Comparison of ENCODE assay signal across 7 cellular contexts in the genomic region with DNA sequence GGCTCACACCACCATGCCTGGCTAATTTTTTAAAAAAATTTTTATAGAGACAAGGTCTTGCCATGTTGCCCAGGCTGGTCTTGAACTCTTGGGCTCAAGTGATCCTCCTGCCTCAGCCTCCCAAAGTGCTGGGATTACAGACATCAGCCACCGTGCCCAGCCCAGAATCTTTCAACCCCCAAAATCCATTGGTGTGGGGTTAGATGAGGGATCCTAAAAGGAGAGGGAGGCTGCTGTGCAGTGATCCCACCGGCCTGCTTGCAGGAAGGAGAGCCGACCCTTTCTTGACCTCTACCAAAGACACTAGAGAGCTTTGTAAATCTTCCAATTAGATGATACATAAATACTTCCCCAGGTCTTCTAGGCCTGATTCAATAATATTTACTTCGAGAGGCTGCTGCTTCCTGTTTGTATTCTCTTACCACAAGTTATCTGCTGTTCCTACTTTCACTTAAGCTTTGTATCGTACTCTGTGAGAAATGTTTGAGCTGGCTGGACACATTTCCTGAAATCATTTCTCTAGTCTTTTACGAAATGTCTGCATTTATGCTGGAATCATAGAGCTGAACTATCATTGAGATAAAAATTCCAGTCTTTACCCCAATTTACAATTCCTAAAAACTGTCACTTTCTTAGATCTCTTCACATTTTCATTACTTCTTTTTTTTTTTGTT. TPM values are rescaled to one million over a fixed set of nuclear protein-coding genes. Genes with fewer than 3 reads are reported as not detected.
A peak's percentile ranks its signal among the peaks of the same experiment; 100 is the strongest.
DNase-seq lines count a peak whose midpoint lies in the region; ATAC-seq and TF ChIP-seq lines count a peak whose summit lies in the region.

No MANE protein-coding gene starts in this region.

- H3K27ac ChIP-seq in cardiac muscle cell, result peak overlapping the region; percentile 10

- H3K27me3 Mint-ChIP-seq in T-helper 17 cell, result no peaks in the 10 kb centered on the region
- no peaks in the 10 kb centered on the region for H3K27me3 Mint-ChIP-seq in stimulated activated naive CD8-positive, alpha-beta T cell treated with anti-CD3 and anti-CD28 coated beads, Interleukin-15, Interleukin-2, amounts not matched to agents 100 ng/mL and 50 ng/mL, for 24 hours

- peak overlapping the region; percentile 97 for H3K27ac Mint-ChIP-seq in T-helper 17 cell
- peak overlapping the region; percentile 87 for H3K27ac Mint-ChIP-seq in stimulated activated naive CD8-positive, alpha-beta T cell treated with anti-CD3 and anti-CD28 coated beads, Interleukin-15, Interleukin-2, amounts not matched to agents 100 ng/mL and 50 ng/mL, for 24 hours

- no peaks in the 10 kb centered on the region for H3K36me3 ChIP-seq in cardiac muscle cell

- peaks cover 2% of the 10 kb centered on the region for H3K36me3 Mint-ChIP-seq in T-helper 17 cell (ENCODE audit: low read depth)
- H3K36me3 Mint-ChIP-seq in stimulated activated naive CD8-positive, alpha-beta T cell treated with anti-CD3 and anti-CD28 coated beads, Interleukin-15, Interleukin-2, amounts not matched to agents 100 ng/mL and 50 ng/mL, for 24 hours (ENCODE audit: low read depth), result peaks cover 29% of the 10 kb centered on the region

- H3K27me3 ChIP-seq in cardiac muscle cell, result no peaks in the 10 kb centered on the region

- peaks cover 6% of the 10 kb centered on the region for H3K4me1 ChIP-seq in cardiac muscle cell (ENCODE audit: low read depth)

- no peak overlapping the region for H3K4me3 ChIP-seq in cardiac muscle cell

- DNase-seq in HCEC 1CT (peak; percentile 69), T-helper 17 cell (no peak), cardiac muscle cell (ENCODE audit: low read depth in 1 of 2, low spot score in 1 of 2) (peak in 1 of 2 donors; percentile 85), HPDE6-E6E7 (ENCODE audit: extremely low spot score) (no peak), C1 segment of cervical spinal cord (lab: John Stamatoyannopoulos, UW) (no peak)
- no peak for DNase-seq in stimulated activated CD4-positive, alpha-beta T cell treated with anti-CD3 and anti-CD28 coated beads, Interleukin-1b, Interleukin-23, amount 100 ng/mL, for 48 hours

- ATAC-seq in T-helper 17 cell, result peak; percentile 95

- peaks cover 25% of the 10 kb centered on the region for H3K4me1 Mint-ChIP-seq in T-helper 17 cell
- peaks cover 73% of the 10 kb centered on the region for H3K4me1 Mint-ChIP-seq in stimulated activated naive CD8-positive, alpha-beta T cell treated with anti-CD3 and anti-CD28 coated beads, Interleukin-15, Interleukin-2, amounts not matched to agents 100 ng/mL and 50 ng/mL, for 24 hours (ENCODE audit: low read depth)

- H3K9me3 Mint-ChIP-seq in stimulated activated naive CD8-positive, alpha-beta T cell treated with anti-CD3 and anti-CD28 coated beads, Interleukin-15, Interleukin-2, amounts not matched to agents 100 ng/mL and 50 ng/mL, for 24 hours, result no peaks in the 10 kb centered on the region

- peak overlapping the region; percentile 88 for H3K4me3 Mint-ChIP-seq in T-helper 17 cell
- H3K4me3 Mint-ChIP-seq in stimulated activated naive CD8-positive, alpha-beta T cell treated with anti-CD3 and anti-CD28 coated beads, Interleukin-15, Interleukin-2, amounts not matched to agents 100 ng/mL and 50 ng/mL, for 24 hours, result peak overlapping the region; percentile 73

- TF ChIP-seq CTCF in cardiac muscle cell (IDR thresholded peaks at IDR 0.05; ENCODE audit: low read depth, low read length), result no peak

- H3K9me3 ChIP-seq in T-helper 17 cell (ENCODE audit: control insufficient read depth, low read length, poor library complexity, severe bottlenecking) (no peaks in the 10 kb centered on the region), cardiac muscle cell (ENCODE audit: low read depth) (no peaks in the 10 kb centered on the region)

RNA-seq across cellular contexts. Expression of gene IER3, which starts 49.3 kb away (rescaled TPM):
- total RNA-seq in T-helper 17 cell, result 10 to 100 TPM in 1 of 2 donors, 1 to 10 TPM in 1; 9.6 to 11.3 TPM
- 28.0 and 45.8 TPM in 2 replicates for total RNA-seq in cardiac muscle cell
- polyA plus RNA-seq in cardiac muscle cell, result 20.1 and 25.8 TPM in 2 replicates

RNA-seq across cellular contexts. Expression of gene FLOT1, which starts 51.2 kb away (rescaled TPM):
- total RNA-seq in T-helper 17 cell (10 to 100 TPM; 25.6 to 39.0 TPM), cardiac muscle cell (208 and 222 TPM in 2 replicates)
- 236 and 261 TPM in 2 replicates for polyA plus RNA-seq in cardiac muscle cell
